In the genomic region with DNA sequence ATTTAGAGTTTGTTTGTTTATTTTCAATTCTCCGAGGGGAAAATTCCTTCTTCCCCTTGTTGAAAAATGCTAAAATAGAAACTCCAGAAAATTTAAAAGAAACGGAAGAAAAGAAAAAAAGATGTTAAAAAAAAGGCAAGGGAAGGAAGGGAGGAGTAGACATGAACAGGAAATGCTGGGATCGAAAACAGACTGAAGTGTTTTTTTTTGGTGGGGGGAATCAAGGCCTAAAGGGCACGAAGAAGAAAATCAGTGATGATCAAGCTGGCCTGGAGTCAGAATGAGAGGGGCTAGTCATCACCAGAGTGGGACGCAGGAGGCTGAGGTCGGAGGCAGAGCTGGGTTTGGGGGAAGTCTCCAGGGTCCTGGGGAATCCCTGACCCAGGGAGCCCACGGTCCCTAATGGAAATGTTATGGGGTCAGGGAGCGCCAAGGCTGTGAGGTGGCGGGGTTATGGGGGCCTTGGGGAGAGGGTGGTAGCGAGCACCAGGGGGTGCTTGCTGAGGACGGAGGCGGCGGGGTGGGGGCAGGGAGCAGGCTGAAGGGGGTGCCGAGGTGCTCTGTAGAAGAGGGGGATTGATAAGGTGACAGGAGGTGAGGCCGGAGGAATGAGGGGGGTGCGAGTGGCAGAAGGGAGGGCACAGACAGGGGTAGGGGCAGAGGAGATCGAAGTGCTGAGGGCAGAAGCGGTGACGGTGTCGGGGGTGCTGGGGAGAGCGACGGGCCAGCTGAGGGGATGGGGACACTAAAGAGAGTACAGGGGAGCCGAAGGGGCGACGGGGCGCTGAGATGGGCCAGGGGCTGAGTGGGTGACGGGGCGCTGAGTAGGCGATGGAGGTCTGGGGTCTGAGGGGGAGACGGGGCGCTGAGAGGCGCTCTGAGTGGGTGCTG, we compare ENCODE assay signal across 8 cellular contexts. TPM values are rescaled to one million over a fixed set of nuclear protein-coding genes. Genes with fewer than 3 reads are reported as not detected.
DNase-seq lines count a peak whose midpoint lies in the region; ATAC-seq and TF ChIP-seq lines count a peak whose summit lies in the region.

No MANE protein-coding gene starts in this region.

- H3K9me3 ChIP-seq in ES-I3 (ENCODE audit: control insufficient read depth, insufficient read depth, low read length) (peaks cover 3% of the 10 kb centered on the region; the same call in 1 of the 2 replicates), Panc1 (ENCODE audit: control insufficient read depth, insufficient read depth, low read depth, low read length) (no peaks in the 10 kb centered on the region), iPS DF 6.9 (ENCODE audit: control insufficient read depth, insufficient read depth, low read length) (no peaks in the 10 kb centered on the region)

- peak overlapping the region; percentile 95 for H3K9ac ChIP-seq in ES-I3 (ENCODE audit: low read depth, low read length)

- H3K4me1 ChIP-seq in ES-I3 (ENCODE audit: insufficient read depth, low read length) (no peaks in the 10 kb centered on the region; the same call in 1 of the 2 replicates), Panc1 (ENCODE audit: control insufficient read depth, insufficient read depth, low read length) (peaks cover 17% of the 10 kb centered on the region), iPS DF 6.9 (ENCODE audit: control insufficient read depth, insufficient read depth, low read length) (no peaks in the 10 kb centered on the region)

- 100% methylated on average over 1 of the region's 32 CpGs for WGBS in iPS DF 6.9 (ENCODE audit: insufficient coverage, insufficient read length)

- in situ Hi-C loops in Panc1 (cut with HindIII; ENCODE audit: low pct_unique_long_range_greater_than_20kb, low sequenced_read_pairs) = no loop called here

- BruUV-seq in Panc1 (replicated peaks; lab: Mats Ljungman, UMichigan) = no TSS peak

- H3K4me1 Mint-ChIP-seq in activated naive CD8-positive, alpha-beta T cell treated with anti-CD3 and anti-CD28 coated beads, Interleukin-2, amount 50 U/mL, for 24 hours = peaks cover 77% of the 10 kb centered on the region

- intact Hi-C loops in Panc1 (cut with micrococcal nuclease; ENCODE audit: unreplicated experiment) = no loop called here

- ATAC-seq in Panc1 = no peak
- ATAC-seq in activated naive CD8-positive, alpha-beta T cell treated with anti-CD3 and anti-CD28 coated beads, Interleukin-2, amount 50 U/mL, for 24 hours = peak; percentile 55

- H3K27ac ChIP-seq in Panc1 (ENCODE audit: low read length) = peak overlapping the region; percentile 77
- H3K27ac ChIP-seq in iPS DF 6.9 (ENCODE audit: low read length) = no peak overlapping the region
- H3K27ac ChIP-seq in skin epidermis = peak overlapping the region; percentile 90 to 100 (median 98)

- no peak for TF ChIP-seq CTCF in Panc1 (IDR thresholded peaks at IDR 0.05)

- peak overlapping the region; percentile 100 for H3K27ac Mint-ChIP-seq in activated naive CD8-positive, alpha-beta T cell treated with anti-CD3 and anti-CD28 coated beads, Interleukin-2, amount 50 U/mL, for 24 hours

- peaks cover 78% of the 10 kb centered on the region for H3K36me3 Mint-ChIP-seq in activated naive CD8-positive, alpha-beta T cell treated with anti-CD3 and anti-CD28 coated beads, Interleukin-2, amount 50 U/mL, for 24 hours (ENCODE audit: low read depth)

- DNase-seq in Panc1 (ENCODE audit: low read depth, low spot score) (no peak), iPS DF 6.9 (ENCODE audit: low read depth, low spot score) (no peak), NCI-H2107 treated with DMSO at 0.1 percent for 48 hours (lab: John Stamatoyannopoulos, UW; ENCODE audit: unreplicated experiment) (no peak), superior temporal gyrus (ENCODE audit: extremely low spot score) (no peak), cerebellar nuclear complex (lab: John Stamatoyannopoulos, UW) (no peak)
- DNase-seq in activated naive CD8-positive, alpha-beta T cell treated with anti-CD3 and anti-CD28 coated beads, Interleukin-2, amount 50 U/mL, for 24 hours = peak; percentile 79

- peaks cover 5% of the 10 kb centered on the region for H3K27me3 Mint-ChIP-seq in activated naive CD8-positive, alpha-beta T cell treated with anti-CD3 and anti-CD28 coated beads, Interleukin-2, amount 50 U/mL, for 24 hours

- H3K9me3 Mint-ChIP-seq in activated naive CD8-positive, alpha-beta T cell treated with anti-CD3 and anti-CD28 coated beads, Interleukin-2, amount 50 U/mL, for 24 hours = peaks cover 14% of the 10 kb centered on the region

- H3K4me3 ChIP-seq in Panc1 (ENCODE audit: low read depth in 2 of 2, low read length in 2 of 2) (peak overlapping the region; percentile 93 to 96), iPS DF 6.9 (ENCODE audit: low read length) (peak overlapping the region; percentile 72), skin epidermis (peak overlapping the region; percentile 57 to 96 (median 83))

- H3K27me3 ChIP-seq in Panc1 (ENCODE audit: control insufficient read depth, insufficient read depth, low read length) = no peaks in the 10 kb centered on the region
- no peaks in the 10 kb centered on the region for H3K27me3 ChIP-seq in iPS DF 6.9 (ENCODE audit: control insufficient read depth, insufficient read depth, low read length)

- H3K4me3 Mint-ChIP-seq in activated naive CD8-positive, alpha-beta T cell treated with anti-CD3 and anti-CD28 coated beads, Interleukin-2, amount 50 U/mL, for 24 hours = peak overlapping the region; percentile 90

- CTCF ChIA-PET in Panc1 (lab: Charles Lee) = no interaction called here

- H3K36me3 ChIP-seq in ES-I3 (ENCODE audit: insufficient read depth, low read length) (peaks cover 35% of the 10 kb centered on the region), Panc1 (ENCODE audit: control insufficient read depth, insufficient read depth, low read length) (peaks cover 38% of the 10 kb centered on the region), iPS DF 6.9 (ENCODE audit: control insufficient read depth, insufficient read depth, low read length) (peaks cover 29% of the 10 kb centered on the region)

- POLR2A ChIA-PET in Panc1 (lab: Charles Lee) = interaction anchor here (0.7 kb wide), 1 partner anchor 614 kb away, joined by 3 read pairs; no protein-coding TSS in a partner anchor

RNA-seq across cellular contexts. Expression of gene ZNFX1, which starts 0.7 kb away (rescaled TPM):
- total RNA-seq in Panc1 (2021; ENCODE audit: unreplicated experiment) = 39.4 TPM
- polyA plus RNA-seq in Panc1 (2012; ENCODE audit: insufficient read length) = 22.5 TPM

RNA-seq across cellular contexts. Expression of gene DDX27, which starts 57.9 kb away (rescaled TPM):
- total RNA-seq in Panc1 (2021; ENCODE audit: unreplicated experiment) = 63.4 TPM
- 79.2 TPM for polyA plus RNA-seq in Panc1 (2012; ENCODE audit: insufficient read length)
